In genomic region chr1:3900969-3901529, GRCh38 we compare ENCODE assay signal across 1 cellular context.
TF ChIP-seq lines count a peak whose summit lies in the region.

No MANE protein-coding gene starts in this region.

TF ChIP-seq in K562, 482 proteins besides CTCF, POLR2A, EP300 and RAD21 (continued from another document and continues in another):
- TF ChIP-seq REST (CRISPR knock-in tag; IDR thresholded peaks at IDR 0.05; ENCODE audit: low read depth) (0 out of 2 replicates have a peak, but pooled peaks have one; percentile 23), NFYB (IDR thresholded peaks at IDR 0.05; ENCODE audit: extremely low read depth, insufficient read length) (peak; percentile 28), L3MBTL2 (IDR thresholded peaks at IDR 0.05) (peak; percentile 77), SP1 (CRISPR knock-in tag; IDR thresholded peaks at IDR 0.05) (peak; percentile 78), ATF1 (CRISPR knock-in tag; IDR thresholded peaks at IDR 0.05) (no peak), ATF1 (tag; IDR thresholded peaks at IDR 0.05) (peak; percentile 78), CREB3L1 (IDR thresholded peaks at IDR 0.05; ENCODE audit: borderline replicate concordance, low read depth) (peak; percentile 97), RBFOX2 (IDR thresholded peaks at IDR 0.05; ENCODE audit: low read depth, low read length) (peak; percentile 73), MXI1 (IDR thresholded peaks at IDR 0.05; ENCODE audit: low read depth, low read length) (peak; percentile 85; the same call in 1 of the 2 replicates), CTBP1 (IDR thresholded peaks at IDR 0.05; ENCODE audit: borderline replicate concordance) (peak; percentile 32; the same call in 1 of the 2 replicates), ZNF407 (IDR thresholded peaks at IDR 0.05; ENCODE audit: low read depth) (peak; percentile 95), DACH1 (IDR thresholded peaks at IDR 0.05; ENCODE audit: partially characterized antibody) (peak; percentile 38), E2F8 (IDR thresholded peaks at IDR 0.05; ENCODE audit: low read depth, partially characterized antibody) (peak; percentile 58), KAT7 (CRISPR knock-in tag; IDR thresholded peaks at IDR 0.05; ENCODE audit: borderline replicate concordance) (no peak), CBFA2T3 (IDR thresholded peaks at IDR 0.05) (peak; percentile 28; the same call in 1 of the 2 replicates), POLR3A (IDR thresholded peaks at IDR 0.05; ENCODE audit: borderline replicate concordance, extremely low read depth, insufficient read depth, insufficient read length) (no peak), TCF7 (IDR thresholded peaks at IDR 0.05; ENCODE audit: borderline replicate concordance) (peak; percentile 80), HLTF (IDR thresholded peaks at IDR 0.05) (peak; percentile 30; the same call in 1 of the 2 replicates), PKNOX1 (IDR thresholded peaks at IDR 0.05) (peak; percentile 95), GMEB1 (CRISPR knock-in tag; IDR thresholded peaks at IDR 0.05) (0 out of 2 replicates have a peak, but pooled peaks have one; percentile 28), BRCA1 (IDR thresholded peaks at IDR 0.05) (no peak), BRCA1 (CRISPR knock-in tag; IDR thresholded peaks at IDR 0.05) (no peak), PREB (CRISPR knock-in tag; IDR thresholded peaks at IDR 0.05) (no peak), HINFP (tag; conservative IDR thresholded peaks at IDR 0.05; ENCODE audit: low read depth) (no peak), ZNF41 (CRISPR knock-in tag; conservative IDR thresholded peaks at IDR 0.05) (no peak), MYC (IDR thresholded peaks at IDR 0.05; ENCODE audit: low read depth, low read length) (peak; percentile 81), MYC (CRISPR knock-in tag; IDR thresholded peaks at IDR 0.05; ENCODE audit: borderline replicate concordance, low read depth) (no peak; the same call in 1 of the 2 replicates), SAP30 (IDR thresholded peaks at IDR 0.05; ENCODE audit: borderline replicate concordance, insufficient read depth, low read depth, low read length, poor library complexity, severe bottlenecking) (peak; percentile 17), ZNF707 (CRISPR knock-in tag; conservative IDR thresholded peaks at IDR 0.05) (no peak), HBP1 (CRISPR knock-in tag; IDR thresholded peaks at IDR 0.05) (no peak)
